Comparison of ENCODE assay signal across 9 cellular contexts in the genomic region with DNA sequence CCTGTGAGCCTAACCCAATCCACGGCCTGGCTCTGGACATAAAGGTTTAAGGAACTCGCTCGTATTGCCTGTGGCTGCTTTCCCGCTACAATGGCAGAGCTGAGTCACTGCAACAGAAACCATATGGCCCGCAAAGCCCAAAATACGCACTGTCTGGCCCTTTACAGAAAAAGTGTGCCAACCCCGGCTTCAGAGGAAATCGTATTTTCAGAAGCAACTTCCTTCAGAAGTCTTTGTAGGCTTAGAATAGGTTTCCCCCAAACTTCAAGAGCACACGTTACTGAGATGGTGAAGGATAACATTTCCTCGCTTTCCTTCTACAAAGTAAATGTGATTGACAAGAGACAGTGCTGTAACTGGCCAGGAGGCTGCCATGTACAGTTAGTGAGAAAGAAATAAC.
A peak's percentile ranks its signal among the peaks of the same experiment; 100 is the strongest.
DNase-seq lines count a peak whose midpoint lies in the region; ATAC-seq lines count a peak whose summit lies in the region.
"Had no signal": no experiment of that assay in that cellular context is flagged by ENCODE, and none has a peak within 500 bp of the region (broad histone marks: within the 10 kb centered on the region; RNA-seq: fewer than 3 reads in every experiment).

No MANE protein-coding gene starts in this region.

- H3K9me3 Mint-ChIP-seq in T-helper 1 cell treated with Interleukin-12 subunit alpha and Interleukin-12 subunit beta and Interleukin-4 antibody, amounts not matched to agents 30 μg/mL and 1 μg/mL, for 36 hours: no peaks in the 10 kb centered on the region
- no peaks in the 10 kb centered on the region for H3K9me3 Mint-ChIP-seq in activated naive CD4-positive, alpha-beta T cell treated with anti-CD3 and anti-CD28 coated beads, Interleukin-2, amount 10 ng/mL, durations not matched to agents 7 days and 5 days

- H3K27ac Mint-ChIP-seq in T-helper 1 cell treated with Interleukin-12 subunit alpha and Interleukin-12 subunit beta and Interleukin-4 antibody, amounts not matched to agents 30 μg/mL and 1 μg/mL, for 36 hours: peak overlapping the region; percentile 70
- peak overlapping the region; percentile 77 for H3K27ac Mint-ChIP-seq in activated naive CD4-positive, alpha-beta T cell treated with anti-CD3 and anti-CD28 coated beads, Interleukin-2, amount 10 ng/mL, durations not matched to agents 7 days and 5 days

- peaks cover 13% of the 10 kb centered on the region for H3K4me1 Mint-ChIP-seq in T-helper 1 cell treated with Interleukin-12 subunit alpha and Interleukin-12 subunit beta and Interleukin-4 antibody, amounts not matched to agents 30 μg/mL and 1 μg/mL, for 36 hours (ENCODE audit: low read depth)
- peaks cover 21% of the 10 kb centered on the region for H3K4me1 Mint-ChIP-seq in activated naive CD4-positive, alpha-beta T cell treated with anti-CD3 and anti-CD28 coated beads, Interleukin-2, amount 10 ng/mL, durations not matched to agents 7 days and 5 days

- CTCF ChIA-PET in activated naive CD4-positive, alpha-beta T cell treated with anti-CD3 and anti-CD28 coated beads, Interleukin-2, amount 10 ng/mL, durations not matched to agents 7 days and 5 days (lab: Charles Lee): interaction anchor here (0.6 to 6.0 kb wide), 4 partner anchors 15 to 709 kb away, joined by 3 to 23 read pairs (median 4); no protein-coding TSS in a partner anchor

- no peak for ATAC-seq in GM21619 (IDR thresholded peaks at IDR 0.05; ENCODE audit: unreplicated experiment)

- H3K36me3 Mint-ChIP-seq in T-helper 1 cell treated with Interleukin-12 subunit alpha and Interleukin-12 subunit beta and Interleukin-4 antibody, amounts not matched to agents 30 μg/mL and 1 μg/mL, for 36 hours (ENCODE audit: low read depth): no peaks in the 10 kb centered on the region
- H3K36me3 Mint-ChIP-seq in activated naive CD4-positive, alpha-beta T cell treated with anti-CD3 and anti-CD28 coated beads, Interleukin-2, amount 10 ng/mL, durations not matched to agents 7 days and 5 days: no peaks in the 10 kb centered on the region

- DNase-seq in EH (ENCODE audit: low read depth) (peak; percentile 44), NCI-H2107 treated with DMSO at 0.1 percent for 48 hours (lab: John Stamatoyannopoulos, UW; ENCODE audit: unreplicated experiment) (no peak), HuH-7 (ENCODE audit: low spot score) (no peak), AG20443 (ENCODE audit: low spot score) (no peak)
- DNase-seq in activated naive CD4-positive, alpha-beta T cell treated with anti-CD3 and anti-CD28 coated beads, Interleukin-2, amount 10 ng/mL, durations not matched to agents 7 days and 5 days: peak; percentile 71
- DNase-seq in stimulated activated CD4-positive, alpha-beta T cell treated with anti-CD3 and anti-CD28 coated beads, Interleukin-2, amount 100 ng/mL, for 24 hours: peak; percentile 47 to 68
- DNase-seq: NCI-H187 treated with DMSO at 0.1 percent for 48 hours had no signal

- peak overlapping the region; percentile 11 for H3K4me3 Mint-ChIP-seq in T-helper 1 cell treated with Interleukin-12 subunit alpha and Interleukin-12 subunit beta and Interleukin-4 antibody, amounts not matched to agents 30 μg/mL and 1 μg/mL, for 36 hours
- H3K4me3 Mint-ChIP-seq in activated naive CD4-positive, alpha-beta T cell treated with anti-CD3 and anti-CD28 coated beads, Interleukin-2, amount 10 ng/mL, durations not matched to agents 7 days and 5 days: no peak overlapping the region

- H3K27me3 Mint-ChIP-seq in T-helper 1 cell treated with Interleukin-12 subunit alpha and Interleukin-12 subunit beta and Interleukin-4 antibody, amounts not matched to agents 30 μg/mL and 1 μg/mL, for 36 hours (ENCODE audit: low read depth): no peaks in the 10 kb centered on the region
- peaks cover 5% of the 10 kb centered on the region for H3K27me3 Mint-ChIP-seq in activated naive CD4-positive, alpha-beta T cell treated with anti-CD3 and anti-CD28 coated beads, Interleukin-2, amount 10 ng/mL, durations not matched to agents 7 days and 5 days

Comparison
In these comparisons a context has a peak if more than half of its experiments do, and no peak if none do; other contexts are left out.
1. DNase-seq: peak in EH (single experiment), activated naive CD4-positive, alpha-beta T cell treated with anti-CD3 and anti-CD28 coated beads, Interleukin-2, amount 10 ng/mL, durations not matched to agents 7 days and 5 days (single experiment) and stimulated activated CD4-positive, alpha-beta T cell treated with anti-CD3 and anti-CD28 coated beads, Interleukin-2, amount 100 ng/mL, for 24 hours (2 of 2); none in NCI-H2107 treated with DMSO at 0.1 percent for 48 hours (single experiment), HuH-7 (single experiment) and AG20443 (single experiment).